ENCODE assay signal across 2 cellular contexts in genomic region chr6:43671801-43672690, GRCh38.
TF ChIP-seq lines count a peak whose summit lies in the region.

No MANE protein-coding gene starts in this region.

TF ChIP-seq in WTC11, 78 proteins besides CTCF, POLR2A, EP300 and RAD21:
- TF ChIP-seq ESRRA (CRISPR knock-in tag; IDR thresholded peaks at IDR 0.05; ENCODE audit: borderline replicate concordance) (no peak), ZNF425 (CRISPR knock-in tag; conservative IDR thresholded peaks at IDR 0.05) (no peak), NFATC4 (CRISPR knock-in tag; IDR thresholded peaks at IDR 0.05) (no peak), GABPB1 (CRISPR knock-in tag; IDR thresholded peaks at IDR 0.05) (peak; percentile 69; the same call in 1 of the 2 replicates), TP53 (CRISPR knock-in tag; IDR thresholded peaks at IDR 0.05) (no peak)
- TF ChIP-seq, protein P1, sequence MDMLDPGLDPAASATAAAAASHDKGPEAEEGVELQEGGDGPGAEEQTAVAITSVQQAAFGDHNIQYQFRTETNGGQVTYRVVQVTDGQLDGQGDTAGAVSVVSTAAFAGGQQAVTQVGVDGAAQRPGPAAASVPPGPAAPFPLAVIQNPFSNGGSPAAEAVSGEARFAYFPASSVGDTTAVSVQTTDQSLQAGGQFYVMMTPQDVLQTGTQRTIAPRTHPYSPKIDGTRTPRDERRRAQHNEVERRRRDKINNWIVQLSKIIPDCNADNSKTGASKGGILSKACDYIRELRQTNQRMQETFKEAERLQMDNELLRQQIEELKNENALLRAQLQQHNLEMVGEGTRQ (CRISPR knock-in tag; IDR thresholded peaks at IDR 0.05) = no peak

TF ChIP-seq in GM12878, 131 proteins besides CTCF, POLR2A, EP300 and RAD21:
- TF ChIP-seq ZBED1 (IDR thresholded peaks at IDR 0.05; ENCODE audit: borderline replicate concordance) = no peak
- no peak for TF ChIP-seq SREBF2 (IDR thresholded peaks at IDR 0.05; ENCODE audit: low read length)
- no peak for TF ChIP-seq ZSCAN29 (IDR thresholded peaks at IDR 0.05)
- no peak for TF ChIP-seq EGR1 (IDR thresholded peaks at IDR 0.05; ENCODE audit: borderline replicate concordance in 1 of 2, low read depth in 2 of 2, low read length in 2 of 2)
- TF ChIP-seq CBX5 (IDR thresholded peaks at IDR 0.05; ENCODE audit: low read depth) = no peak
- no peak for TF ChIP-seq RCOR1 (conservative IDR thresholded peaks at IDR 0.05; ENCODE audit: low read depth, low read length)
- no peak for TF ChIP-seq ZBTB4 (CRISPR knock-in tag; IDR thresholded peaks at IDR 0.05)
- no peak for TF ChIP-seq IRF4 (IDR thresholded peaks at IDR 0.05; ENCODE audit: low read depth, low read length)
- TF ChIP-seq BHLHE40 (IDR thresholded peaks at IDR 0.05; ENCODE audit: borderline replicate concordance in 1 of 2, low read depth in 2 of 2, low read length in 1 of 2) = no peak
- TF ChIP-seq SMARCA5 (IDR thresholded peaks at IDR 0.05) = no peak
- TF ChIP-seq WRNIP1 (IDR thresholded peaks at IDR 0.05; ENCODE audit: borderline replicate concordance, low read depth, low read length) = no peak
TF ChIP-seq in GM12878: peak in this region for 0.
